Comparison of ENCODE assay signal across 30 cellular contexts in the genomic region with DNA sequence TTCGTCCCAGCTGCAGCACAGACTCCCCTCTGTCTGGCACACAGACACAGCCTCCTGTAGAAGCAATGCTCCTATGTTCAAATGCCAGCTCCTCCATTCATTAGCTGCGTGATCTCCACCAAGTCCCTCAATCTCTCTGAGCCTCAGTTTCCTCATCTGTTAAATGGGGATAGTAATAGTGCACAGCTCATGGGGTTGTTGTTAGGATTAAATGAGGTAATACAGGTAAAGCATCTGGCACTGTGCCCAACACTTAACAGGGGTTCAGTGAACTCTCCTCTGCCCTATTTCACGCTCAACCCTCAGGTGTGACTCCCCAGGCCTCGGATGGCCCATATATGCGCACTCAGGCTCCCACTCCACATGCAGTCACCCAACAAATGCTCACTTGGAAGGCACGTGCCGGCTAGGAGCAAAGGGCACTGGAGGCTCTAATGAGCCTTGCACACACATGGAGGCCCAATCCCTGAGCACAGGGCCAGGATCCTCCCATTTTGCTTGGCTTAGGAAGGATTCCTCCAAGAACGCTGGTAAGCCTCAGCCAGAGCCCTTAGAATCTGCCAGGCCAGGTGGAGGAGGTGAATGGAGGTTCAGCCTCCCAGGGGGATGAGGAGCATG.
"Had no signal": no experiment of that assay in that cellular context is flagged by ENCODE, and none has a peak within 500 bp of the region (broad histone marks: within the 10 kb centered on the region; RNA-seq: fewer than 3 reads in every experiment).

No MANE protein-coding gene starts in this region.

- H3K27ac Mint-ChIP-seq: activated naive CD8-positive, alpha-beta T cell treated with anti-CD3 and anti-CD28 coated beads, Interleukin-2, amount 10 ng/mL, durations not matched to agents 7 days and 5 days; nephron; progenitor cell of endocrine pancreas; stimulated activated memory B cell treated with anti-CD40 and anti-IgM and Interleukin-4, amounts not matched to agents 10 μg/mL and 1 μg/mL and 100 μg/mL, for 72 hours; stimulated activated naive CD8-positive, alpha-beta T cell treated with anti-CD3 and anti-CD28 coated beads, Interleukin-15, amount 100 ng/mL, for 72 hours; T-helper 2 cell treated with Interferon-gamma antibody and Interleukin-4, amounts not matched to agents 5 μg/mL and 100 μg/mL, for 36 hours had no signal

- H3K27ac ChIP-seq: ascending aorta, brain microvascular endothelial cell, ovary, sigmoid colon, thyroid gland, upper lobe of left lung, vagina had no signal

- H3K4me3 Mint-ChIP-seq: activated naive CD8-positive, alpha-beta T cell treated with anti-CD3 and anti-CD28 coated beads, Interleukin-2, amount 10 ng/mL, durations not matched to agents 7 days and 5 days; nephron; stimulated activated memory B cell treated with anti-CD40 and anti-IgM and Interleukin-4, amounts not matched to agents 10 μg/mL and 1 μg/mL and 100 μg/mL, for 72 hours; stimulated activated naive CD8-positive, alpha-beta T cell treated with anti-CD3 and anti-CD28 coated beads, Interleukin-15, amount 100 ng/mL, for 72 hours; T-helper 2 cell treated with Interferon-gamma antibody and Interleukin-4, amounts not matched to agents 5 μg/mL and 100 μg/mL, for 36 hours had no signal

- H3K4me3 ChIP-seq: ascending aorta, ovary, sigmoid colon, smooth muscle cell, thyroid gland, upper lobe of left lung, vagina had no signal

- FAIRE-seq: frontal cortex, keratinocyte had no signal

- H3K4me1 ChIP-seq: ascending aorta, sigmoid colon, thyroid gland, upper lobe of left lung, vagina had no signal

- H3K4me1 Mint-ChIP-seq: activated naive CD8-positive, alpha-beta T cell treated with anti-CD3 and anti-CD28 coated beads, Interleukin-2, amount 10 ng/mL, durations not matched to agents 7 days and 5 days; stimulated activated naive CD8-positive, alpha-beta T cell treated with anti-CD3 and anti-CD28 coated beads, Interleukin-15, amount 100 ng/mL, for 72 hours had no signal

- H3K27me3 Mint-ChIP-seq: activated naive CD8-positive, alpha-beta T cell treated with anti-CD3 and anti-CD28 coated beads, Interleukin-2, amount 10 ng/mL, durations not matched to agents 7 days and 5 days; stimulated activated naive CD8-positive, alpha-beta T cell treated with anti-CD3 and anti-CD28 coated beads, Interleukin-15, amount 100 ng/mL, for 72 hours had no signal

- H3K36me3 ChIP-seq: ascending aorta, brain microvascular endothelial cell, ovary, sigmoid colon, thyroid gland, upper lobe of left lung, vagina had no signal

- H3K9me3 ChIP-seq: ascending aorta, ovary, sigmoid colon, thyroid gland, upper lobe of left lung, vagina had no signal

- ATAC-seq: left cardiac atrium; left ventricle myocardium superior; stimulated activated memory B cell treated with anti-CD40 and anti-IgM and Interleukin-4, amounts not matched to agents 10 μg/mL and 1 μg/mL and 100 μg/mL, for 72 hours; stimulated activated naive CD8-positive, alpha-beta T cell treated with anti-CD3 and anti-CD28 coated beads, Interleukin-15, amount 100 ng/mL, for 72 hours had no signal

- H3K4me2 ChIP-seq: smooth muscle cell had no signal

- H3K9me3 Mint-ChIP-seq: activated naive CD8-positive, alpha-beta T cell treated with anti-CD3 and anti-CD28 coated beads, Interleukin-2, amount 10 ng/mL, durations not matched to agents 7 days and 5 days; nephron; stimulated activated memory B cell treated with anti-CD40 and anti-IgM and Interleukin-4, amounts not matched to agents 10 μg/mL and 1 μg/mL and 100 μg/mL, for 72 hours; stimulated activated naive CD8-positive, alpha-beta T cell treated with anti-CD3 and anti-CD28 coated beads, Interleukin-15, amount 100 ng/mL, for 72 hours; T-helper 2 cell treated with Interferon-gamma antibody and Interleukin-4, amounts not matched to agents 5 μg/mL and 100 μg/mL, for 36 hours had no signal

- DNase-seq: activated CD4-positive, alpha-beta T cell treated with anti-CD3 and anti-CD28 coated beads for 4 hours; activated CD4-positive, alpha-beta T cell treated with anti-CD3 and anti-CD28 coated beads, Interleukin-2, amount 50 U/mL, for 4 hours; activated CD8-positive, alpha-beta memory T cell treated with anti-CD3 and anti-CD28 coated beads for 24 hours; activated effector memory CD4-positive, alpha-beta T cell treated with Interleukin-2 at 50 U/mL for 16 hours; activated naive CD4-positive, alpha-beta T cell treated with Interleukin-2 at 50 U/mL for 16 hours; activated naive CD8-positive, alpha-beta T cell treated with anti-CD3 and anti-CD28 coated beads, Interleukin-2, amount 10 ng/mL, durations not matched to agents 7 days and 5 days; brain microvascular endothelial cell; dermis blood vessel endothelial cell; effector CD8-positive, alpha-beta T cell; left cardiac atrium; left ventricle myocardium superior; ovary; retina; sigmoid colon; stimulated activated CD4-positive, alpha-beta T cell treated with anti-CD3 and anti-CD28 coated beads, Interleukin-1b, Interleukin-23, amount 100 ng/mL, for 48 hours; stimulated activated CD4-positive, alpha-beta T cell treated with anti-CD3 and anti-CD28 coated beads, Interleukin-4, amount 100 ng/mL, for 4 hours; stimulated activated CD8-positive, alpha-beta memory T cell treated with anti-CD3 and anti-CD28 coated beads, Interleukin-4, amount 100 ng/mL, for 48 hours; stimulated activated naive CD8-positive, alpha-beta T cell treated with anti-CD3 and anti-CD28 coated beads, Interleukin-15, amount 100 ng/mL, for 72 hours; T-helper 1 cell; thyroid gland; upper lobe of left lung had no signal

- H3K36me3 Mint-ChIP-seq: activated naive CD8-positive, alpha-beta T cell treated with anti-CD3 and anti-CD28 coated beads, Interleukin-2, amount 10 ng/mL, durations not matched to agents 7 days and 5 days; stimulated activated memory B cell treated with anti-CD40 and anti-IgM and Interleukin-4, amounts not matched to agents 10 μg/mL and 1 μg/mL and 100 μg/mL, for 72 hours had no signal

- H3K27me3 ChIP-seq: ascending aorta, brain microvascular endothelial cell, ovary, sigmoid colon, thyroid gland, upper lobe of left lung, vagina had no signal
